In genomic region chr5:74367931-74368330, GRCh38 we compare ENCODE assay signal across 30 cellular contexts.
DNase-seq lines count a peak whose midpoint lies in the region; ATAC-seq and TF ChIP-seq lines count a peak whose summit lies in the region.
"Had no signal": no experiment of that assay in that cellular context is flagged by ENCODE, and none has a peak within 500 bp of the region (broad histone marks: within the 10 kb centered on the region; RNA-seq: fewer than 3 reads in every experiment).

No MANE protein-coding gene starts in this region.

- ATAC-seq in heart right ventricle (peak; percentile 71 to 88 (median 81)), foreskin keratinocyte (no peak), HG02840 (IDR thresholded peaks at IDR 0.05; ENCODE audit: low FRiP score, unreplicated experiment) (no peak), GM21717 (IDR thresholded peaks at IDR 0.05; ENCODE audit: unreplicated experiment) (no peak)
- ATAC-seq: activated naive CD8-positive, alpha-beta T cell treated with anti-CD3 and anti-CD28 coated beads, Interleukin-2, amount 50 U/mL, for 24 hours; activated T-cell treated with anti-CD3 and anti-CD28 coated beads, Interleukin-2, amount 50 U/mL, for 72 hours; left colon; stimulated activated naive CD8-positive, alpha-beta T cell treated with anti-CD3 and anti-CD28 coated beads, Interleukin-15, Interleukin-2, amounts not matched to agents 100 U/mL and 50 U/mL, for 24 hours had no signal

- H3K27ac ChIP-seq in heart right ventricle (peak overlapping the region in 8 of 10 donors; percentile 16 to 79 (median 56)), testis (peak overlapping the region; percentile 25 to 56), foreskin keratinocyte (no peak overlapping the region)
- H3K27ac ChIP-seq: SK-N-MC, thoracic aorta had no signal

- no peak for TF ChIP-seq POLR2A in testis (IDR thresholded peaks at IDR 0.05)

- peaks cover 14% of the 10 kb centered on the region for H3K4me1 Mint-ChIP-seq in nephron progenitor cell
- H3K4me1 Mint-ChIP-seq: activated naive CD8-positive, alpha-beta T cell treated with anti-CD3 and anti-CD28 coated beads, Interleukin-2, amount 50 U/mL, for 24 hours; CD8-positive, alpha-beta memory T cell; immature natural killer cell had no signal

- no peak overlapping the region for H3K4me3 ChIP-seq in heart right ventricle
- H3K4me3 ChIP-seq in testis = no peak overlapping the region
- H3K4me3 ChIP-seq: dorsolateral prefrontal cortex, HAP-1, SK-N-MC, smooth muscle cell, thoracic aorta had no signal

- H3K27me3 Mint-ChIP-seq in nephron progenitor cell (ENCODE audit: low read depth, poor library complexity) = peaks cover 9% of the 10 kb centered on the region

- peak overlapping the region; percentile 13 for H3K27ac Mint-ChIP-seq in nephron progenitor cell
- H3K27ac Mint-ChIP-seq: activated naive CD8-positive, alpha-beta T cell treated with anti-CD3 and anti-CD28 coated beads, Interleukin-2, amount 50 U/mL, for 24 hours; activated T-cell treated with anti-CD3 and anti-CD28 coated beads, Interleukin-2, amount 50 U/mL, for 72 hours; CD8-positive, alpha-beta memory T cell; immature natural killer cell; naive B cell; T-helper 1 cell treated with Interleukin-12 subunit alpha and Interleukin-12 subunit beta and Interleukin-4 antibody, amounts not matched to agents 30 μg/mL and 1 μg/mL, for 36 hours had no signal

- peaks cover 0 to 39% (median 7%) of the 10 kb centered on the region in 9 donors for H3K4me1 ChIP-seq in heart right ventricle
- peaks cover 23% of the 10 kb centered on the region for H3K4me1 ChIP-seq in testis
- no peaks in the 10 kb centered on the region for H3K4me1 ChIP-seq in foreskin keratinocyte
- H3K4me1 ChIP-seq: HAP-1 had no signal

- H3K36me3 ChIP-seq in heart right ventricle (no peaks in the 10 kb centered on the region), testis (ENCODE audit: low read depth, missing control alignments) (no peaks in the 10 kb centered on the region)
- H3K36me3 ChIP-seq: HAP-1, thoracic aorta had no signal

- TF ChIP-seq CTCF in heart right ventricle (IDR thresholded peaks at IDR 0.05) (no peak), nephron progenitor cell (IDR thresholded peaks at IDR 0.05) (no peak), testis (IDR thresholded peaks at IDR 0.05) (no peak), foreskin keratinocyte (conservative IDR thresholded peaks at IDR 0.05) (no peak)

- H3K27me3 ChIP-seq in heart right ventricle (no peaks in the 10 kb centered on the region), testis (no peaks in the 10 kb centered on the region), foreskin keratinocyte (no peaks in the 10 kb centered on the region)
- H3K27me3 ChIP-seq: dorsolateral prefrontal cortex had no signal

- intact Hi-C loops in heart right ventricle (cut with DNase I) (no loop called here), testis (cut with DNase I; ENCODE audit: low total_unique reads) (no loop called here)

- peaks cover 0 to 14% (median 0%) of the 10 kb centered on the region in 11 donors for H3K9me3 ChIP-seq in heart right ventricle
- H3K9me3 ChIP-seq in testis = no peaks in the 10 kb centered on the region
- H3K9me3 ChIP-seq: HAP-1, thoracic aorta had no signal

- no peaks in the 10 kb centered on the region for H3K36me3 Mint-ChIP-seq in nephron progenitor cell (ENCODE audit: low read depth)
- H3K36me3 Mint-ChIP-seq: CD8-positive, alpha-beta memory T cell; immature natural killer cell; naive B cell had no signal

- H3K9me3 Mint-ChIP-seq in nephron progenitor cell = peaks cover 6% of the 10 kb centered on the region
- H3K9me3 Mint-ChIP-seq: activated naive CD8-positive, alpha-beta T cell treated with anti-CD3 and anti-CD28 coated beads, Interleukin-2, amount 50 U/mL, for 24 hours; T-helper 1 cell treated with Interleukin-12 subunit alpha and Interleukin-12 subunit beta and Interleukin-4 antibody, amounts not matched to agents 30 μg/mL and 1 μg/mL, for 36 hours had no signal

- 73% methylated on average over 4 of the region's 4 CpGs for WGBS in heart right ventricle, 2 donors
- WGBS in testis, 2 donors = 65 to 67% methylated on average over 4 of the region's 4 CpGs

- DNase-seq in ecto neural progenitor cell (ENCODE audit: low spot score) = peak; percentile 29
- peak in 1 of 2 donors; percentile 25 for DNase-seq in heart right ventricle
- DNase-seq in nephron progenitor cell = no peak
- DNase-seq in testis = no peak
- no peak for DNase-seq in ureter (ENCODE audit: low spot score)
- DNase-seq in foreskin keratinocyte = no peak
- DNase-seq: activated CD4-positive, CD25-positive, alpha-beta regulatory T cell; activated naive CD8-positive, alpha-beta T cell treated with anti-CD3 and anti-CD28 coated beads, Interleukin-2, amount 50 U/mL, for 24 hours; activated T-cell treated with anti-CD3 and anti-CD28 coated beads, Interleukin-2, amount 50 U/mL, for 72 hours; CD8-positive, alpha-beta memory T cell; cerebellar nuclear complex; DMS 273 treated with DMSO at 0.1 percent for 48 hours; dorsolateral prefrontal cortex; EL; immature natural killer cell; left colon; MV-4-11; naive B cell; NCI-H1436; NCI-H2081; NCI-H526; occipital lobe; stimulated activated naive CD8-positive, alpha-beta T cell treated with anti-CD3 and anti-CD28 coated beads, Interleukin-15, Interleukin-2, amounts not matched to agents 100 U/mL and 50 U/mL, for 24 hours had no signal

- no peak overlapping the region for H3K4me3 Mint-ChIP-seq in nephron progenitor cell
- H3K4me3 Mint-ChIP-seq: activated naive CD8-positive, alpha-beta T cell treated with anti-CD3 and anti-CD28 coated beads, Interleukin-2, amount 50 U/mL, for 24 hours; activated T-cell treated with anti-CD3 and anti-CD28 coated beads, Interleukin-2, amount 50 U/mL, for 72 hours; CD8-positive, alpha-beta memory T cell; immature natural killer cell; naive B cell; T-helper 1 cell treated with Interleukin-12 subunit alpha and Interleukin-12 subunit beta and Interleukin-4 antibody, amounts not matched to agents 30 μg/mL and 1 μg/mL, for 36 hours had no signal

Comparison
In these comparisons a context has a peak if more than half of its experiments do, and no peak if none do; other contexts are left out.
1. ATAC-seq: peak in heart right ventricle (8 of 8); none in foreskin keratinocyte (single experiment), HG02840 (single experiment) and GM21717 (single experiment).